In genomic region chr2:241844066-241844728, GRCh38 we compare ENCODE assay signal across 1 cellular context.
TF ChIP-seq lines count a peak whose summit lies in the region.

No MANE protein-coding gene starts in this region.

TF ChIP-seq in HepG2, 621 proteins besides CTCF, POLR2A, EP300 and RAD21 (continued from another document):
- TF ChIP-seq HNRNPLL (IDR thresholded peaks at IDR 0.05; ENCODE audit: low read depth, low read length, poor library complexity, severe bottlenecking): peak; percentile 26
- no peak for TF ChIP-seq BHLHE40 (IDR thresholded peaks at IDR 0.05; ENCODE audit: low read length)
- no peak for TF ChIP-seq ZNF10 (CRISPR knock-in tag; IDR thresholded peaks at IDR 0.05; ENCODE audit: borderline replicate concordance, low read depth)
- TF ChIP-seq ZNF503 (CRISPR knock-in tag; IDR thresholded peaks at IDR 0.05): no peak
- 0 out of 2 replicates have a peak, but pooled peaks have one; percentile 21 for TF ChIP-seq TFDP1 (CRISPR knock-in tag; IDR thresholded peaks at IDR 0.05; ENCODE audit: borderline replicate concordance)
- peak; percentile 94 for TF ChIP-seq ZNF142 (CRISPR knock-in tag; IDR thresholded peaks at IDR 0.05)
- peak; percentile 58; the same call in 1 of the 2 replicates for TF ChIP-seq KLF12 (CRISPR knock-in tag; IDR thresholded peaks at IDR 0.05; ENCODE audit: borderline replicate concordance)
- TF ChIP-seq ZMAT3 (CRISPR knock-in tag; conservative IDR thresholded peaks at IDR 0.05): no peak
- TF ChIP-seq UBTF (CRISPR knock-in tag; IDR thresholded peaks at IDR 0.05): peak; percentile 67; the same call in 1 of the 2 replicates
- TF ChIP-seq ZFY (CRISPR knock-in tag; IDR thresholded peaks at IDR 0.05): peak; percentile 48
- TF ChIP-seq YEATS4 (CRISPR knock-in tag; IDR thresholded peaks at IDR 0.05; ENCODE audit: borderline replicate concordance): 0 out of 2 replicates have a peak, but pooled peaks have one; percentile 25
- TF ChIP-seq ZNF800 (CRISPR knock-in tag; IDR thresholded peaks at IDR 0.05): peak; percentile 51; the same call in 1 of the 2 replicates
- no peak for TF ChIP-seq ZBTB21 (CRISPR knock-in tag; IDR thresholded peaks at IDR 0.05)
- TF ChIP-seq ATF1 (CRISPR knock-in tag; IDR thresholded peaks at IDR 0.05): no peak
- TF ChIP-seq KDM2A (CRISPR knock-in tag; IDR thresholded peaks at IDR 0.05; ENCODE audit: borderline replicate concordance, low read depth): peak; percentile 31; the same call in 1 of the 2 replicates
- no peak for TF ChIP-seq ARID5B (CRISPR knock-in tag; IDR thresholded peaks at IDR 0.05)
- TF ChIP-seq ZNF563 (CRISPR knock-in tag; IDR thresholded peaks at IDR 0.05): 0 out of 2 replicates have a peak, but pooled peaks have one; percentile 18
- TF ChIP-seq FOSL2 (CRISPR knock-in tag; IDR thresholded peaks at IDR 0.05): 0 out of 2 replicates have a peak, but pooled peaks have one; percentile 6
- TF ChIP-seq ZNF770 (CRISPR knock-in tag; IDR thresholded peaks at IDR 0.05): peak; percentile 89
- peak; percentile 45 for TF ChIP-seq ZFX (CRISPR knock-in tag; IDR thresholded peaks at IDR 0.05; ENCODE audit: low read depth)
- TF ChIP-seq GABPB1 (CRISPR knock-in tag; IDR thresholded peaks at IDR 0.05): peak; percentile 41; the same call in 1 of the 2 replicates
